ENCODE assay signal across 17 cellular contexts in genomic region chr3:87336761-87337160, GRCh38.
"Had no signal": no experiment of that assay in that cellular context is flagged by ENCODE, and none has a peak within 500 bp of the region (broad histone marks: within the 10 kb centered on the region; RNA-seq: fewer than 3 reads in every experiment).

No MANE protein-coding gene starts in this region.

- H3K27me3 Mint-ChIP-seq: activated naive CD4-positive, alpha-beta T cell treated with anti-CD3 and anti-CD28 coated beads, Interleukin-2, amount 10 ng/mL, durations not matched to agents 7 days and 5 days; dendritic cell treated with granulocyte-macrophage colony-stimulating factor and Interleukin-4, amounts not matched to agents 40 ng/mL and 50 ng/mL, for 4 days; effector memory CD8-positive, alpha-beta T cell; stimulated activated naive CD8-positive, alpha-beta T cell treated with anti-CD3 and anti-CD28 coated beads, Interleukin-15, amount 100 ng/mL, for 72 hours had no signal

- H3K36me3 ChIP-seq: adrenal gland, lower lobe of right lung, upper lobe of right lung had no signal

- DNase-seq: activated CD4-positive, alpha-beta T cell treated with anti-CD3 and anti-CD28 coated beads, Interleukin-2, amount 50 U/mL, for 1 hour; activated naive CD4-positive, alpha-beta T cell treated with anti-CD3 and anti-CD28 coated beads, Interleukin-2, amount 10 ng/mL, durations not matched to agents 7 days and 5 days; adrenal gland; effector memory CD8-positive, alpha-beta T cell; hippocampal formation; lower lobe of right lung; midbrain; naive B cell; retina; stimulated activated CD4-positive, alpha-beta T cell treated with anti-CD3 and anti-CD28 coated beads, Interleukin-15, amount 100 ng/mL, for 24 hours; stimulated activated CD4-positive, alpha-beta T cell treated with anti-CD3 and anti-CD28 coated beads, Interleukin-4, amount 100 ng/mL, for 24 hours; stimulated activated naive CD8-positive, alpha-beta T cell treated with anti-CD3 and anti-CD28 coated beads, Interleukin-15, amount 100 ng/mL, for 72 hours; testis; upper lobe of right lung had no signal

- H3K4me3 Mint-ChIP-seq: activated naive CD4-positive, alpha-beta T cell treated with anti-CD3 and anti-CD28 coated beads, Interleukin-2, amount 10 ng/mL, durations not matched to agents 7 days and 5 days; dendritic cell treated with granulocyte-macrophage colony-stimulating factor and Interleukin-4, amounts not matched to agents 40 ng/mL and 50 ng/mL, for 4 days; effector memory CD8-positive, alpha-beta T cell; stimulated activated naive CD8-positive, alpha-beta T cell treated with anti-CD3 and anti-CD28 coated beads, Interleukin-15, amount 100 ng/mL, for 72 hours had no signal

- H3K9me3 Mint-ChIP-seq: activated naive CD4-positive, alpha-beta T cell treated with anti-CD3 and anti-CD28 coated beads, Interleukin-2, amount 10 ng/mL, durations not matched to agents 7 days and 5 days; dendritic cell treated with granulocyte-macrophage colony-stimulating factor and Interleukin-4, amounts not matched to agents 40 ng/mL and 50 ng/mL, for 4 days; effector memory CD8-positive, alpha-beta T cell had no signal

- H3K4me1 ChIP-seq: adrenal gland, lower lobe of right lung, parathyroid adenoma, testis, upper lobe of right lung had no signal

- H3K27ac Mint-ChIP-seq: activated naive CD4-positive, alpha-beta T cell treated with anti-CD3 and anti-CD28 coated beads, Interleukin-2, amount 10 ng/mL, durations not matched to agents 7 days and 5 days; activated T-helper 2 cell treated with anti-CD3 and anti-CD28 coated beads, Interferon-gamma antibody, Interleukin-2, Interleukin-4, amounts not matched to agents 10 μg/mL and 5 μg/mL and 100 μg/mL, durations not matched to agents 14 hours and 24 hours and 36 hours; dendritic cell treated with granulocyte-macrophage colony-stimulating factor and Interleukin-4, amounts not matched to agents 40 ng/mL and 50 ng/mL, for 4 days; effector memory CD8-positive, alpha-beta T cell; naive B cell; stimulated activated naive CD8-positive, alpha-beta T cell treated with anti-CD3 and anti-CD28 coated beads, Interleukin-15, amount 100 ng/mL, for 72 hours had no signal

- H2AFZ ChIP-seq: parathyroid adenoma had no signal

- H3K27ac ChIP-seq: adrenal gland, lower lobe of right lung, parathyroid adenoma, testis, upper lobe of right lung had no signal

- H3K4me1 Mint-ChIP-seq: naive B cell had no signal

- H3K9me3 ChIP-seq: adrenal gland, lower lobe of right lung, testis, upper lobe of right lung had no signal

- H3K4me3 ChIP-seq: adrenal gland, lower lobe of right lung, testis, upper lobe of right lung had no signal

- H3K27me3 ChIP-seq: adrenal gland, testis, upper lobe of right lung had no signal

- H3K9ac ChIP-seq: parathyroid adenoma had no signal

- H3K79me2 ChIP-seq: parathyroid adenoma had no signal

- H3K36me3 Mint-ChIP-seq: activated naive CD4-positive, alpha-beta T cell treated with anti-CD3 and anti-CD28 coated beads, Interleukin-2, amount 10 ng/mL, durations not matched to agents 7 days and 5 days; naive B cell had no signal
